11 cellular contexts compared by ENCODE assay signal in the genomic region with DNA sequence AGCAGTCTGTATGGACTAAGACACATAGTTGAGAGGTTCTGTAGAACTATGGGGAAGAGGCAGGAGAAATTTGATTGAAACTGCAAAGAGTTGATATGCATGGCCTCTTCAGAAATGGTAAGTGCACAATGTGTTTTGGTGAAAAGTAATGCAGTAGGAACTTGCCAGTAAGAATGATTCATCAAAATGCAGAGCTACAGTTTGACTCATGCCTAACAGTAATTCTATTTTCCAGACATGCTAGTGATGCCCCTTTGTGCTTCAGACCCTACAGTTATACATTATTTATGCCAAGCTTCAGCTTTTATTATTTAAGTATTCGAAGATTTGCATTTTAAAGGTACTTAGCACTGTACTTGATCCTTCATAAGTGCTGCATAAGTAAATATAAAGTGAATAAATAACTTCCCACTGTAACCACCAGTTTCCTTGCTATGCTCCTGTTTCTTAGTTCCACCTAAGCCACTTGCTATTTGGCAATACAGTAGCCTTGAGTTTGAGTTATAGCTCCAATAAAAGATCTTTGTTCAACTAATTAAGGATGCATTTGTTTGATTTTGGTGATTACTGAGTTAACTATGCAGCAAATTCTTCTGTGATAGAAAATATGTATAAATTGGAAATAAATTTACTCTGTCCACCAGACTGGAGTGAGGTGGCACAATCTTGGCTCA. TPM values are rescaled to one million over a fixed set of nuclear protein-coding genes. Genes with fewer than 3 reads are reported as not detected.
DNase-seq lines count a peak whose midpoint lies in the region; TF ChIP-seq lines count a peak whose summit lies in the region.
"Had no signal": no experiment of that assay in that cellular context is flagged by ENCODE, and none has a peak within 500 bp of the region (broad histone marks: within the 10 kb centered on the region; RNA-seq: fewer than 3 reads in every experiment).

No MANE protein-coding gene starts in this region.

- TF ChIP-seq CTCF in AG09309 (IDR thresholded peaks at IDR 0.05; ENCODE audit: control insufficient read depth, insufficient read depth, low read depth, low read length, missing control alignments), result no peak
- TF ChIP-seq CTCF in kidney epithelial cell (IDR thresholded peaks at IDR 0.05; ENCODE audit: insufficient read depth, low read length, poor library complexity, severe bottlenecking), result no peak

- H3K27me3 ChIP-seq in kidney epithelial cell (ENCODE audit: control insufficient read depth, insufficient read depth, low read length), result no peaks in the 10 kb centered on the region
- H3K27me3 ChIP-seq: tibial nerve had no signal

- POLR2A ChIA-PET in HEK293T (lab: Yijun Ruan, JAX), result no interaction called here

- H3K4me3 ChIP-seq in AG09309 (ENCODE audit: control insufficient read depth, low read depth, low read length) (no peak overlapping the region), kidney epithelial cell (ENCODE audit: low read depth, low read length) (no peak overlapping the region)
- H3K4me3 ChIP-seq: tibial nerve had no signal

- DNase-seq in AG09309 (ENCODE audit: low read depth) (peak; percentile 63), HS-5 (ENCODE audit: low read depth) (peak; percentile 63), astrocyte of the hippocampus (ENCODE audit: low read depth, low spot score) (peak; percentile 67), kidney epithelial cell (ENCODE audit: low read depth) (peak; percentile 43), NCI-H2029 (lab: John Stamatoyannopoulos, UW) (no peak), Ammon's horn (ENCODE audit: low spot score) (no peak), HEK293T (ENCODE audit: extremely low spot score) (no peak)
- DNase-seq in activated effector memory CD4-positive, alpha-beta T cell treated with Interleukin-2 at 50 U/mL for 16 hours, result no peak
- DNase-seq: activated T-cell treated with anti-CD3 and anti-CD28 coated beads for 4 hours, hypothalamus had no signal

- no peaks in the 10 kb centered on the region for H3K36me3 ChIP-seq in kidney epithelial cell (ENCODE audit: control insufficient read depth, insufficient read depth, low read length)
- H3K36me3 ChIP-seq: tibial nerve had no signal

- CTCF ChIA-PET in HEK293T (lab: Yijun Ruan, JAX), result no interaction called here

TF ChIP-seq in HEK293T, 16 proteins besides CTCF, POLR2A, EP300 and RAD21:
- no peak for TF ChIP-seq SUZ12 (IDR thresholded peaks at IDR 0.05)
TF ChIP-seq in HEK293T: peak in this region for 0.

RNA-seq across cellular contexts. Expression of a gene that starts 3.6 kb away (rescaled TPM):
- not detected in 2 replicates for total RNA-seq in kidney epithelial cell
- total RNA-seq: tibial nerve had no signal

RNA-seq across cellular contexts. Expression of a gene that starts 38.7 kb away (rescaled TPM):
- not detected in 2 replicates for total RNA-seq in kidney epithelial cell
- total RNA-seq: tibial nerve had no signal

Comparison
In these comparisons a context has a peak if more than half of its experiments do, and no peak if none do; other contexts are left out.
1. DNase-seq: peak in AG09309 (single experiment), HS-5 (single experiment), astrocyte of the hippocampus (single experiment) and kidney epithelial cell (single experiment); none in activated effector memory CD4-positive, alpha-beta T cell treated with Interleukin-2 at 50 U/mL for 16 hours (single experiment), NCI-H2029 (single experiment), Ammon's horn (single experiment) and HEK293T (single experiment).